1 cellular context compared by ENCODE assay signal in genomic region chr2:42054657-42055430, GRCh38.
TF ChIP-seq lines count a peak whose summit lies in the region.

No MANE protein-coding gene starts in this region.

TF ChIP-seq in HepG2, 621 proteins besides CTCF, POLR2A, EP300 and RAD21 (continued from another document and continues in another):
- TF ChIP-seq TEF (CRISPR knock-in tag; IDR thresholded peaks at IDR 0.05) (0 out of 2 replicates have a peak, but pooled peaks have one; percentile 8), ZEB1 (IDR thresholded peaks at IDR 0.05; ENCODE audit: insufficient replicate concordance, low read depth) (peak; percentile 47), FOXO4 (CRISPR knock-in tag; conservative IDR thresholded peaks at IDR 0.05) (no peak), ISX (CRISPR knock-in tag; conservative IDR thresholded peaks at IDR 0.05) (no peak), PLRG1 (conservative IDR thresholded peaks at IDR 0.05) (no peak), NFKB2 (CRISPR knock-in tag; IDR thresholded peaks at IDR 0.05; ENCODE audit: borderline replicate concordance) (no peak), EHMT2 (IDR thresholded peaks at IDR 0.05; ENCODE audit: borderline replicate concordance, low read depth, low read length) (no peak), FOXK2 (IDR thresholded peaks at IDR 0.05) (no peak), GABPA (IDR thresholded peaks at IDR 0.05; ENCODE audit: low read depth, low read length) (no peak), GABPA (CRISPR knock-in tag; IDR thresholded peaks at IDR 0.05; ENCODE audit: low read depth) (no peak), SKI (IDR thresholded peaks at IDR 0.05; ENCODE audit: partially characterized antibody) (no peak), ZNF784 (CRISPR knock-in tag; IDR thresholded peaks at IDR 0.05; ENCODE audit: borderline replicate concordance) (no peak), ZNF598 (CRISPR knock-in tag; IDR thresholded peaks at IDR 0.05; ENCODE audit: borderline replicate concordance) (no peak), CAMTA2 (CRISPR knock-in tag; IDR thresholded peaks at IDR 0.05; ENCODE audit: borderline replicate concordance) (no peak), ZSCAN31 (CRISPR knock-in tag; IDR thresholded peaks at IDR 0.05; ENCODE audit: low read depth) (0 out of 2 replicates have a peak, but pooled peaks have one; percentile 30), ZNF142 (CRISPR knock-in tag; IDR thresholded peaks at IDR 0.05) (no peak), FOXA3 (CRISPR knock-in tag; IDR thresholded peaks at IDR 0.05) (no peak), POGZ (CRISPR knock-in tag; IDR thresholded peaks at IDR 0.05) (no peak), IKZF5 (CRISPR knock-in tag; IDR thresholded peaks at IDR 0.05) (no peak), NFIB (CRISPR knock-in tag; IDR thresholded peaks at IDR 0.05; ENCODE audit: borderline replicate concordance) (no peak), STAT6 (CRISPR knock-in tag; IDR thresholded peaks at IDR 0.05; ENCODE audit: borderline replicate concordance) (no peak; the same call in 1 of the 2 replicates), ZBTB44 (CRISPR knock-in tag; IDR thresholded peaks at IDR 0.05) (no peak), ZNF451 (CRISPR knock-in tag; IDR thresholded peaks at IDR 0.05) (0 out of 2 replicates have a peak, but pooled peaks have one; percentile 49), TERF1 (CRISPR knock-in tag; IDR thresholded peaks at IDR 0.05) (no peak), ZBTB25 (CRISPR knock-in tag; IDR thresholded peaks at IDR 0.05) (no peak), NR2F1 (CRISPR knock-in tag; IDR thresholded peaks at IDR 0.05) (no peak), ZNF546 (CRISPR knock-in tag; conservative IDR thresholded peaks at IDR 0.05) (no peak), KDM1A (CRISPR knock-in tag; IDR thresholded peaks at IDR 0.05) (no peak), KDM2A (CRISPR knock-in tag; IDR thresholded peaks at IDR 0.05; ENCODE audit: borderline replicate concordance, low read depth) (no peak), MLX (CRISPR knock-in tag; IDR thresholded peaks at IDR 0.05) (no peak), KLF9 (CRISPR knock-in tag; IDR thresholded peaks at IDR 0.05; ENCODE audit: low read depth) (no peak), ZNF460 (CRISPR knock-in tag; IDR thresholded peaks at IDR 0.05; ENCODE audit: borderline replicate concordance) (no peak), SNAPC2 (CRISPR knock-in tag; IDR thresholded peaks at IDR 0.05) (no peak), NR3C1 (CRISPR knock-in tag; IDR thresholded peaks at IDR 0.05) (no peak), ZNF468 (CRISPR knock-in tag; IDR thresholded peaks at IDR 0.05) (no peak), PAWR (CRISPR knock-in tag; IDR thresholded peaks at IDR 0.05; ENCODE audit: borderline replicate concordance) (no peak), HNF4G (IDR thresholded peaks at IDR 0.05; ENCODE audit: borderline replicate concordance, low read depth, low read length) (no peak), HNF4G (CRISPR knock-in tag; IDR thresholded peaks at IDR 0.05; ENCODE audit: borderline replicate concordance, low read depth) (peak; percentile 32; the same call in 1 of the 2 replicates), PHF21A (CRISPR knock-in tag; IDR thresholded peaks at IDR 0.05) (no peak), ZNF547 (CRISPR knock-in tag; IDR thresholded peaks at IDR 0.05) (0 out of 2 replicates have a peak, but pooled peaks have one; percentile 10), MYNN (CRISPR knock-in tag; IDR thresholded peaks at IDR 0.05; ENCODE audit: low read depth) (no peak), PTBP1 (IDR thresholded peaks at IDR 0.05; ENCODE audit: low read depth, low read length, poor library complexity, severe bottlenecking) (peak; percentile 36), SRSF4 (IDR thresholded peaks at IDR 0.05; ENCODE audit: low read depth, low read length, poor library complexity, severe bottlenecking) (no peak), ZNF800 (CRISPR knock-in tag; IDR thresholded peaks at IDR 0.05) (no peak), ZNF225 (CRISPR knock-in tag; IDR thresholded peaks at IDR 0.05) (no peak), ZNF761 (CRISPR knock-in tag; conservative IDR thresholded peaks at IDR 0.05) (no peak)
